In genomic region chr2:85797959-85798358, GRCh38 we compare ENCODE assay signal across 8 cellular contexts. TPM values are rescaled to one million over a fixed set of nuclear protein-coding genes. Genes with fewer than 3 reads are reported as not detected.
DNase-seq lines count a peak whose midpoint lies in the region; ATAC-seq and TF ChIP-seq lines count a peak whose summit lies in the region.

No MANE protein-coding gene starts in this region.

- H3K36me3 Mint-ChIP-seq in naive thymus-derived CD8-positive, alpha-beta T cell, result peaks cover 0 to 5% (median 1%) of the 10 kb centered on the region in 3 donors

- CTCF ChIA-PET in Panc1 (lab: Charles Lee), result interaction anchor here (0.6 kb wide), 2 partner anchors 11 to 88 kb away, joined by 3 read pairs; no protein-coding TSS in a partner anchor

- 49 to 60% (median 56%) methylated on average over 4 of the region's 4 CpGs for WGBS in psoas muscle, 3 donors
- 61 to 91% methylated on average over 4 of the region's 4 CpGs for WGBS in lower leg skin, 2 donors

- ATAC-seq in Panc1 (0 out of 2 replicates have a peak, but pooled peaks have one; percentile 31), psoas muscle (peak in 3 of 4 donors; percentile 36 to 57 (median 57)), esophagus mucosa (no peak)
- no peak for ATAC-seq in naive thymus-derived CD8-positive, alpha-beta T cell

- POLR2A ChIA-PET in Panc1 (lab: Charles Lee), result no interaction called here
- POLR2A ChIA-PET in naive thymus-derived CD8-positive, alpha-beta T cell (lab: Charles Lee), result no interaction called here

- BruUV-seq in Panc1 (replicated peaks; lab: Mats Ljungman, UMichigan), result no TSS peak

- DNase-seq in GM10266 (ENCODE audit: extremely low spot score) (no peak), Panc1 (ENCODE audit: low read depth, low spot score) (no peak), fibroblast of villous mesenchyme (ENCODE audit: low read depth) (peak; percentile 76), psoas muscle (no peak), vagina (ENCODE audit: extremely low spot score in 2 of 2) (no peak), lower leg skin (ENCODE audit: low spot score in 2 of 2) (no peak)
- DNase-seq in naive thymus-derived CD8-positive, alpha-beta T cell, result no peak

- no peak overlapping the region for H3K27ac ChIP-seq in Panc1 (ENCODE audit: low read length)
- H3K27ac ChIP-seq in psoas muscle, result no peak overlapping the region
- no peak overlapping the region for H3K27ac ChIP-seq in vagina

- intact Hi-C loops in Panc1 (cut with micrococcal nuclease; ENCODE audit: unreplicated experiment), result loop anchor here (5.0 kb wide), 1 partner anchor 46 kb away; the partner anchor contains the start of gene ATOH8
- intact Hi-C loops in psoas muscle (cut with DNase I), result loop anchor here in 1 of 2 donors (5.0 kb wide), 1 partner anchor 46 kb away; the partner anchor contains the start of gene ATOH8
- intact Hi-C loops in vagina (cut with DNase I), result no loop called here
- intact Hi-C loops in lower leg skin (cut with DNase I; ENCODE audit: low total_unique reads), result no loop called here

- H3K9me3 ChIP-seq in Panc1 (ENCODE audit: control insufficient read depth, insufficient read depth, low read depth, low read length) (no peaks in the 10 kb centered on the region), psoas muscle (peaks cover 5% of the 10 kb centered on the region), vagina (no peaks in the 10 kb centered on the region)

- peaks cover 11 to 26% (median 17%) of the 10 kb centered on the region in 5 donors for H3K27me3 Mint-ChIP-seq in naive thymus-derived CD8-positive, alpha-beta T cell

- in situ Hi-C loops in Panc1 (cut with HindIII; ENCODE audit: low pct_unique_long_range_greater_than_20kb, low sequenced_read_pairs), result no loop called here

- no peaks in the 10 kb centered on the region for H3K27me3 ChIP-seq in Panc1 (ENCODE audit: control insufficient read depth, insufficient read depth, low read length)
- no peaks in the 10 kb centered on the region for H3K27me3 ChIP-seq in psoas muscle (ENCODE audit: insufficient read depth in 3 of 3, low read length in 2 of 3)
- H3K27me3 ChIP-seq in vagina, result no peaks in the 10 kb centered on the region

- H3K4me3 Mint-ChIP-seq in naive thymus-derived CD8-positive, alpha-beta T cell, result no peak overlapping the region

- peaks cover 0 to 8% (median 0%) of the 10 kb centered on the region in 9 donors for H3K9me3 Mint-ChIP-seq in naive thymus-derived CD8-positive, alpha-beta T cell

- H3K4me3 ChIP-seq in Panc1 (ENCODE audit: low read depth in 2 of 2, low read length in 2 of 2) (no peak overlapping the region), fibroblast of villous mesenchyme (ENCODE audit: low read depth, low read length) (no peak overlapping the region), psoas muscle (no peak overlapping the region), vagina (no peak overlapping the region), lower leg skin (ENCODE audit: low read depth, poor library complexity, severe bottlenecking) (no peak overlapping the region)

- H3K4me1 ChIP-seq in Panc1 (ENCODE audit: control insufficient read depth, insufficient read depth, low read length) (peaks cover 2% of the 10 kb centered on the region), psoas muscle (peaks cover 33% of the 10 kb centered on the region), vagina (peaks cover 44% of the 10 kb centered on the region)

- H3K36me3 ChIP-seq in Panc1 (ENCODE audit: control insufficient read depth, insufficient read depth, low read length) (no peaks in the 10 kb centered on the region), psoas muscle (ENCODE audit: insufficient read depth in 1 of 2, low read depth in 1 of 2) (no peaks in the 10 kb centered on the region), vagina (no peaks in the 10 kb centered on the region)

- H3K27ac Mint-ChIP-seq in naive thymus-derived CD8-positive, alpha-beta T cell, result no peak overlapping the region

- TF ChIP-seq CTCF in GM10266 (IDR thresholded peaks at IDR 0.05; ENCODE audit: control insufficient read depth, insufficient read depth, low read depth, missing control alignments), result peak; percentile 18
- TF ChIP-seq CTCF in Panc1 (IDR thresholded peaks at IDR 0.05), result no peak
- TF ChIP-seq CTCF in fibroblast of villous mesenchyme (IDR thresholded peaks at IDR 0.05; ENCODE audit: insufficient read depth, low read depth, low read length), result peak; percentile 75
- TF ChIP-seq CTCF in psoas muscle (IDR thresholded peaks at IDR 0.05), result peak; percentile 46
- TF ChIP-seq CTCF in vagina (IDR thresholded peaks at IDR 0.05), result peak in 1 of 3 experiments; percentile 22
- TF ChIP-seq CTCF in lower leg skin (IDR thresholded peaks at IDR 0.05), result no peak

- TF ChIP-seq POLR2A in vagina (IDR thresholded peaks at IDR 0.05) (no peak), lower leg skin (IDR thresholded peaks at IDR 0.05) (no peak)

- no peaks in the 10 kb centered on the region for H3K4me1 Mint-ChIP-seq in naive thymus-derived CD8-positive, alpha-beta T cell

RNA-seq across cellular contexts. Expression of gene ATOH8, which starts 44.2 kb away (rescaled TPM):
- total RNA-seq in Panc1 (2021; ENCODE audit: unreplicated experiment) (3.8 TPM), fibroblast of villous mesenchyme (6.8 and 9.1 TPM in 2 replicates), psoas muscle (10 to 100 TPM; 22.0 to 82.1 (median 57.3) TPM), vagina (66.5 TPM), lower leg skin (10 to 100 TPM; 27.3 to 79.8 (median 33.7) TPM), esophagus mucosa (1.2 TPM)
- 3.7 TPM for polyA plus RNA-seq in Panc1 (2012; ENCODE audit: insufficient read length)
- polyA plus RNA-seq in psoas muscle, result 10 to 100 TPM; 48.7 to 77.2 (median 59.4) TPM
- total RNA-seq in naive thymus-derived CD8-positive, alpha-beta T cell, result not detected
- not detected for polyA plus RNA-seq in naive thymus-derived CD8-positive, alpha-beta T cell

Comparison
In these comparisons a context has a peak if more than half of its experiments do, and no peak if none do; other contexts are left out.
1. CTCF ChIP-seq: peak in GM10266 (single experiment), fibroblast of villous mesenchyme (single experiment) and psoas muscle (single experiment); none in Panc1 (single experiment) and lower leg skin (0 of 3).
2. ATAC-seq: peak in Panc1 (single experiment) and psoas muscle (3 of 4); none in esophagus mucosa (single experiment) and naive thymus-derived CD8-positive, alpha-beta T cell (0 of 2).